8 cellular contexts compared by ENCODE assay signal in genomic region chr1:5509664-5510452, GRCh38.
DNase-seq lines count a peak whose midpoint lies in the region; ATAC-seq and TF ChIP-seq lines count a peak whose summit lies in the region.

No MANE protein-coding gene starts in this region.

- DNase-seq in NB4 (ENCODE audit: low read depth) (peak; percentile 55), caudate nucleus (lab: John Stamatoyannopoulos, UW) (peak in 46 of 61 donors; percentile 11 to 66 (median 40)), left kidney (ENCODE audit: low read depth, low spot score) (peak; percentile 72)
- DNase-seq in activated CD4-positive, alpha-beta T cell treated with anti-CD3 and anti-CD28 coated beads for 1 hour = peak; percentile 56
- peak; percentile 49 to 72 for DNase-seq in stimulated activated CD4-positive, alpha-beta T cell treated with anti-CD3 and anti-CD28 coated beads, Interleukin-4, amount 100 ng/mL, for 4 hours

- no peak for TF ChIP-seq POLR2A in NB4 (IDR thresholded peaks at IDR 0.05; ENCODE audit: extremely low read depth, insufficient read length)

- no peak for ATAC-seq in HG03025 (IDR thresholded peaks at IDR 0.05; ENCODE audit: low FRiP score, unreplicated experiment)
- no peak for ATAC-seq in GM21447 (IDR thresholded peaks at IDR 0.05; ENCODE audit: unreplicated experiment)

- no peak overlapping the region for H3K27ac ChIP-seq in caudate nucleus (ENCODE audit: low read depth, low read length)

- peak; percentile 97 for TF ChIP-seq CTCF in GM12875 (IDR thresholded peaks at IDR 0.05; ENCODE audit: borderline replicate concordance, insufficient read depth, low read depth, low read length)
- TF ChIP-seq CTCF in NB4 (IDR thresholded peaks at IDR 0.05; ENCODE audit: low read depth, low read length) = peak; percentile 85

- no peak overlapping the region for H3K4me3 ChIP-seq in GM12875 (ENCODE audit: low read depth, low read length)
- H3K4me3 ChIP-seq in NB4 (ENCODE audit: low read depth, low read length) = no peak overlapping the region
